Comparison of ENCODE assay signal across 8 cellular contexts in genomic region chr19:40719414-40719894, GRCh38. TPM values are rescaled to one million over a fixed set of nuclear protein-coding genes. Genes with fewer than 3 reads are reported as not detected.
DNase-seq lines count a peak whose midpoint lies in the region; ATAC-seq, FAIRE-seq and TF ChIP-seq lines count a peak whose summit lies in the region.

No MANE protein-coding gene starts in this region.

- H3K27me3 ChIP-seq in HUES64 (ENCODE audit: insufficient read depth, low read length), result no peaks in the 10 kb centered on the region

- no peak overlapping the region for H3K9ac ChIP-seq in HUES64 (ENCODE audit: low read depth, low read length)

- no peaks in the 10 kb centered on the region for H3K27me3 Mint-ChIP-seq in natural killer cell (ENCODE audit: low read depth in 2 of 2)

- POLR2A ChIA-PET in A549 (lab: Yijun Ruan, JAX), result interaction anchor here (1.2 kb wide), 3 partner anchors 31 to 33 kb away, joined by 3 to 7 read pairs (median 4); partner anchors contain the start of genes ACTMAP and SNRPA

- no peak for TF ChIP-seq CTCF in A549 (IDR thresholded peaks at IDR 0.05)
- no peak for TF ChIP-seq CTCF in choroid plexus epithelial cell (conservative IDR thresholded peaks at IDR 0.05; ENCODE audit: low read depth, low read length)
- no peak for TF ChIP-seq CTCF in natural killer cell (IDR thresholded peaks at IDR 0.05)

- TF ChIP-seq RAD21 in A549 (conservative IDR thresholded peaks at IDR 0.05 in 1 of 2, IDR thresholded peaks at IDR 0.05 in 1 of 2), result no peak

- H3K27ac ChIP-seq in A549, result peak overlapping the region; percentile 88 to 93
- H3K27ac ChIP-seq in HUES64 (ENCODE audit: low read depth, low read length), result no peak overlapping the region

- DNase-seq in A549 (ENCODE audit: low read depth in 1 of 2, low spot score in 1 of 2), result no peak
- DNase-seq in choroid plexus epithelial cell (ENCODE audit: low read depth), result no peak
- no peak for DNase-seq in natural killer cell
- no peak for DNase-seq in medulla oblongata (ENCODE audit: extremely low spot score)
- DNase-seq in UCSD-AML1 (lab: John Stamatoyannopoulos, UW; ENCODE audit: unreplicated experiment), result no peak
- DNase-seq in AG08395 (ENCODE audit: low spot score), result no peak
- DNase-seq in NCI-H2107 (lab: John Stamatoyannopoulos, UW), result no peak

- ATAC-seq in A549, result no peak
- no peak for ATAC-seq in natural killer cell

- WGBS in A549 (ENCODE audit: missing lambda C conversion rate), result 78% methylated on average over 7 of the region's 7 CpGs
- WGBS in HUES64, result 83% methylated on average over 7 of the region's 7 CpGs

- 0 out of 2 replicates have a peak, but pooled peaks cover 5% of the 10 kb centered on the region for H3K36me3 ChIP-seq in HUES64 (ENCODE audit: insufficient read depth, low read length)

- no peaks in the 10 kb centered on the region for H3K9me3 Mint-ChIP-seq in natural killer cell

- peaks cover 57 to 66% of the 10 kb centered on the region in 2 donors for H3K4me1 Mint-ChIP-seq in natural killer cell

- no peak for FAIRE-seq in A549 (lab: Jason Lieb, UNC)

- H3K4me3 ChIP-seq in A549, result peak overlapping the region; percentile 64
- H3K4me3 ChIP-seq in HUES64 (ENCODE audit: low read length), result peak overlapping the region; percentile 84
- peak overlapping the region; percentile 81 for H3K4me3 ChIP-seq in choroid plexus epithelial cell (ENCODE audit: low read depth, low read length)

- peak overlapping the region; percentile 91 for H3K4me2 ChIP-seq in A549

- H3K36me3 Mint-ChIP-seq in natural killer cell, result no peaks in the 10 kb centered on the region

- H3K4me1 ChIP-seq in A549 (peaks cover 33% of the 10 kb centered on the region), HUES64 (ENCODE audit: insufficient read depth, low read length) (peaks cover 7% of the 10 kb centered on the region)

- intact Hi-C loops in natural killer cell (cut with micrococcal nuclease), result loop anchor here (5.0 kb wide), 1 partner anchor 47 kb away; no protein-coding TSS in a partner anchor

- peak overlapping the region; percentile 99 for H3K27ac Mint-ChIP-seq in natural killer cell

- no peak for TF ChIP-seq POLR2A in A549 (IDR thresholded peaks at IDR 0.05; ENCODE audit: low read length)

- peak overlapping the region; percentile 94 for H3K4me3 Mint-ChIP-seq in natural killer cell

- H3K9me3 ChIP-seq in A549 (no peaks in the 10 kb centered on the region), HUES64 (ENCODE audit: insufficient read depth, low read depth, low read length) (no peaks in the 10 kb centered on the region)

- TF ChIP-seq EP300 in A549 (IDR thresholded peaks at IDR 0.05), result no peak

- CTCF ChIA-PET in A549 (lab: Yijun Ruan, JAX), result interaction anchor here (0.9 to 1.3 kb wide), 4 partner anchors 8 to 56 kb away, joined by 3 to 5 read pairs (median 4); no protein-coding TSS in a partner anchor

TF ChIP-seq in A549, 52 proteins besides CTCF, POLR2A, EP300 and RAD21 (continues in another document):
- no peak for TF ChIP-seq MAZ (IDR thresholded peaks at IDR 0.05; ENCODE audit: borderline replicate concordance, low read depth, low read length)
- TF ChIP-seq HDAC2 (IDR thresholded peaks at IDR 0.05), result no peak
- no peak for TF ChIP-seq GATA3 (IDR thresholded peaks at IDR 0.05; ENCODE audit: borderline replicate concordance)
- TF ChIP-seq REST (IDR thresholded peaks at IDR 0.05), result no peak
- TF ChIP-seq USF2 (IDR thresholded peaks at IDR 0.05), result no peak
- no peak for TF ChIP-seq ELK1 (IDR thresholded peaks at IDR 0.05; ENCODE audit: low read depth, low read length)
- TF ChIP-seq NPAS2 (CRISPR knock-in tag; IDR thresholded peaks at IDR 0.05; ENCODE audit: borderline replicate concordance), result no peak
- no peak for TF ChIP-seq PHF8 (IDR thresholded peaks at IDR 0.05; ENCODE audit: borderline replicate concordance, low read depth)

RNA-seq across cellular contexts. Expression of gene ITPKC, which starts 2.5 kb away (rescaled TPM):
- polyA plus RNA-seq in A549 (2011; rRNA removed), result 6.5 and 8.7 TPM in 2 replicates
- polyA plus RNA-seq in A549 (2012; cell fraction: cytosol; rRNA removed), result 6.6 and 7.7 TPM in 2 replicates
- 10.7 and 10.9 TPM in 2 replicates for polyA plus RNA-seq in A549 (2012; cell fraction: nucleus; rRNA removed)
- 7.9 to 8.6 TPM (median 8.1 TPM) in 3 replicates for polyA plus RNA-seq in A549 (2017; fragmentation: RNase III; extraction: RNeasy Plus Mini Kit Qiagen cat#74134 plus additional on column Dnase treatment)
- polyA minus RNA-seq in A549 (2011; rRNA and poly(A)+ RNA removed), result 13.8 and 14.2 TPM in 2 replicates
- polyA plus RNA-seq in HUES64 (2013, experiment 1 of 2), result 6.6 TPM
- polyA plus RNA-seq in HUES64 (2013, experiment 2 of 2), result 7.3 TPM
- total RNA-seq in natural killer cell, result 10 to 100 TPM in 2 of 3 donors, 1 to 10 TPM in 1; 8.7 to 11.1 (median 11.0) TPM

RNA-seq across cellular contexts. Expression of gene COQ8B, which starts 2.8 kb away (rescaled TPM):
- 43.9 and 47.2 TPM in 2 replicates for polyA plus RNA-seq in A549 (2011; rRNA removed)
- 55.5 and 70.2 TPM in 2 replicates for polyA plus RNA-seq in A549 (2012; cell fraction: cytosol; rRNA removed)
- polyA plus RNA-seq in A549 (2012; cell fraction: nucleus; rRNA removed), result 158 and 174 TPM in 2 replicates
- 55.3 to 64.9 TPM (median 63.6 TPM) in 3 replicates for polyA plus RNA-seq in A549 (2017; fragmentation: RNase III; extraction: RNeasy Plus Mini Kit Qiagen cat#74134 plus additional on column Dnase treatment)
- 55.3 TPM in 2 replicates for polyA minus RNA-seq in A549 (2011; rRNA and poly(A)+ RNA removed)
- 22.3 TPM for polyA plus RNA-seq in HUES64 (2013, experiment 1 of 2)
- polyA plus RNA-seq in HUES64 (2013, experiment 2 of 2), result 27.4 TPM
- total RNA-seq in natural killer cell, result 10 to 100 TPM; 31.8 to 46.7 (median 39.6) TPM

RNA-seq across cellular contexts. Expression of gene NUMBL, which starts 29.0 kb away (rescaled TPM):
- polyA plus RNA-seq in A549 (2011; rRNA removed) (19.4 and 21.1 TPM in 2 replicates), A549 (2017; fragmentation: RNase III; extraction: RNeasy Plus Mini Kit Qiagen cat#74134 plus additional on column Dnase treatment) (26.6 to 29.7 TPM (median 28.7 TPM) in 3 replicates)
- 41.5 and 47.8 TPM in 2 replicates for polyA plus RNA-seq in A549 (2012; cell fraction: cytosol; rRNA removed)
- polyA plus RNA-seq in A549 (2012; cell fraction: nucleus; rRNA removed), result 114 and 125 TPM in 2 replicates
- polyA minus RNA-seq in A549 (2011; rRNA and poly(A)+ RNA removed), result 13.8 and 13.9 TPM in 2 replicates
- polyA plus RNA-seq in HUES64 (2013, experiment 1 of 2), result 11.7 TPM
- polyA plus RNA-seq in HUES64 (2013, experiment 2 of 2), result 15.1 TPM
- 10 to 100 TPM in 2 of 3 donors, 1 to 10 TPM in 1; 9.9 to 19.5 (median 10.2) TPM for total RNA-seq in natural killer cell

RNA-seq across cellular contexts. Expression of gene ACTMAP, which starts 30.8 kb away (rescaled TPM):
- 7.8 and 11.7 TPM in 2 replicates for polyA plus RNA-seq in A549 (2011; rRNA removed)
- 13.0 and 16.7 TPM in 2 replicates for polyA plus RNA-seq in A549 (2012; cell fraction: cytosol; rRNA removed)
- 40.2 and 46.1 TPM in 2 replicates for polyA plus RNA-seq in A549 (2012; cell fraction: nucleus; rRNA removed)
- polyA plus RNA-seq in A549 (2017; fragmentation: RNase III; extraction: RNeasy Plus Mini Kit Qiagen cat#74134 plus additional on column Dnase treatment), result 14.1 to 18.5 TPM (median 14.8 TPM) in 3 replicates
- polyA minus RNA-seq in A549 (2011; rRNA and poly(A)+ RNA removed), result 13.9 and 15.5 TPM in 2 replicates
- 13.5 TPM for polyA plus RNA-seq in HUES64 (2013, experiment 1 of 2)
- polyA plus RNA-seq in HUES64 (2013, experiment 2 of 2), result 17.6 TPM
- 1 to 10 TPM; 5.9 to 9.6 (median 8.2) TPM for total RNA-seq in natural killer cell

RNA-seq across cellular contexts. Expression of gene SNRPA, which starts 31.5 kb away (rescaled TPM):
- polyA plus RNA-seq in A549 (2011; rRNA removed) (235 and 236 TPM in 2 replicates), A549 (2017; fragmentation: RNase III; extraction: RNeasy Plus Mini Kit Qiagen cat#74134 plus additional on column Dnase treatment) (141 to 155 TPM (median 143 TPM) in 3 replicates)
- polyA plus RNA-seq in A549 (2012; cell fraction: cytosol; rRNA removed), result 265 and 288 TPM in 2 replicates
- polyA plus RNA-seq in A549 (2012; cell fraction: nucleus; rRNA removed), result 267 and 341 TPM in 2 replicates
- 390 and 504 TPM in 2 replicates for polyA minus RNA-seq in A549 (2011; rRNA and poly(A)+ RNA removed)
- 157 TPM for polyA plus RNA-seq in HUES64 (2013, experiment 1 of 2)
- polyA plus RNA-seq in HUES64 (2013, experiment 2 of 2), result 183 TPM
- total RNA-seq in natural killer cell, result 10 to 100 TPM; 56.2 to 65.9 (median 60.9) TPM
